In genomic region chr10:132925614-132926013, GRCh38 we compare ENCODE assay signal across 20 cellular contexts. TPM values are rescaled to one million over a fixed set of nuclear protein-coding genes. Genes with fewer than 3 reads are reported as not detected.
"Had no signal": no experiment of that assay in that cellular context is flagged by ENCODE, and none has a peak within 500 bp of the region (broad histone marks: within the 10 kb centered on the region; RNA-seq: fewer than 3 reads in every experiment).

No MANE protein-coding gene starts in this region.

- H3K4me2 ChIP-seq: KMS-11 had no signal

- H3K4me3 ChIP-seq: cardiac muscle cell, Peyer's patch had no signal

- H3K27me3 ChIP-seq: brain microvascular endothelial cell, cardiac muscle cell, Peyer's patch had no signal

- H3K9me3 ChIP-seq: Peyer's patch had no signal

- H3K36me3 ChIP-seq: brain microvascular endothelial cell, cardiac muscle cell, Peyer's patch had no signal

- DNase-seq: activated CD4-positive, alpha-beta T cell treated with anti-CD3 and anti-CD28 coated beads for 4 hours; activated CD8-positive, alpha-beta memory T cell treated with anti-CD3 and anti-CD28 coated beads, Interleukin-2, amount 50 U/mL, for 4 hours; activated CD8-positive, alpha-beta T cell treated with anti-CD3 and anti-CD28 coated beads for 36 hours; activated gamma-delta T cell treated with Interleukin-2 at 50 U/mL for 16 hours; activated T-cell treated with anti-CD3 and anti-CD28 coated beads, Interleukin-2, amount 50 U/mL, for 72 hours; brain microvascular endothelial cell; MV-4-11; NCI-H1092 treated with DMSO at 0.1 percent for 48 hours; NCI-H1417 treated with DMSO at 0.1 percent for 48 hours; NCI-H187; NCI-H2081; NCI-H510A treated with DMSO at 0.1 percent for 48 hours; Peyer's patch; SHP77 treated with DMSO at 0.1 percent for 48 hours had no signal

- H3K9ac ChIP-seq: KMS-11 had no signal

- H3K4me1 ChIP-seq: Peyer's patch had no signal

- H3K27ac ChIP-seq: brain microvascular endothelial cell, cardiac muscle cell, KMS-11, Peyer's patch, RWPE1 had no signal

- ATAC-seq: activated CD4-positive, CD25-positive, alpha-beta regulatory T cell treated with anti-CD3 and anti-CD28 coated beads, Interleukin-2, amount 50 U/mL, for 24 hours; activated CD8-positive, alpha-beta T cell treated with anti-CD3 and anti-CD28 coated beads for 36 hours; activated T-cell treated with anti-CD3 and anti-CD28 coated beads, Interleukin-2, amount 50 U/mL, for 72 hours had no signal

RNA-seq across cellular contexts. Expression of gene CFAP46, which starts 16.8 kb away (rescaled TPM):
- total RNA-seq: activated T-helper 2 cell treated with anti-CD3 and anti-CD28 coated beads, Interferon-gamma antibody, Interleukin-2, Interleukin-4, amounts not matched to agents 10 μg/mL and 5 μg/mL and 100 μg/mL, durations not matched to agents 14 hours and 24 hours and 36 hours; Peyer's patch; SK-MEL-5 had no signal
